32 cellular contexts compared by ENCODE assay signal in the genomic region with DNA sequence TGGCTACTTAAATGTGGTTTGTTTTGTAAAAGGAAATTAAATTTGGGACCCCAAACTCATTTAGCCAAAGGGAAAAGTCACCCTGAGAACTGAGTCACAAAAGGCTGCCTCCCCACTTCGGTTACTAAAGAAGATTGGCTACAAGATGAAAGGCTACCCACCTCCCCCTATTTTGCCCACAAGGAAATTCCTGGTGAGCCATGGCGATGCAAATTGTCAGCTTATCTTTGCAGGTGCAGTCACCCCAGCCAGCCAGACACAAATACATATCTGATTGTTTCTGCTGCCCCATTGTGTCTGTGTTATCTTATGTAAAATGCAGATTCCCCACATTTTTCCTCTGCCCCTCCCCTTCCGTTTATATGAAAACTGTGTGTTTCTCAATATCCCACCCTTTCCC. TPM values are rescaled to one million over a fixed set of nuclear protein-coding genes. Genes with fewer than 3 reads are reported as not detected.
"Had no signal": no experiment of that assay in that cellular context is flagged by ENCODE, and none has a peak within 500 bp of the region (broad histone marks: within the 10 kb centered on the region; RNA-seq: fewer than 3 reads in every experiment).

No MANE protein-coding gene starts in this region.

- H3K36me3 ChIP-seq: brain microvascular endothelial cell, esophagus squamous epithelium, gastroesophageal sphincter had no signal

- H3K27me3 ChIP-seq: brain microvascular endothelial cell had no signal

- H3K4me3 ChIP-seq: esophagus squamous epithelium, gastroesophageal sphincter had no signal

- H3K4me1 ChIP-seq: esophagus squamous epithelium, gastroesophageal sphincter had no signal

- DNase-seq: activated CD4-positive, alpha-beta memory T cell treated with anti-CD3 and anti-CD28 coated beads for 36 hours; activated CD4-positive, alpha-beta T cell treated with anti-CD3 and anti-CD28 coated beads for 36 hours; activated CD4-positive, alpha-beta T cell treated with anti-CD3 and anti-CD28 coated beads, Interleukin-2, amount 10 ng/mL, durations not matched to agents 24 days and 14 days; activated CD4-positive, CD25-positive, alpha-beta regulatory T cell; activated CD4-positive, CD25-positive, alpha-beta regulatory T cell treated with anti-CD3 and anti-CD28 coated beads, Interleukin-2, amount 50 U/mL, for 72 hours; activated CD8-positive, alpha-beta T cell treated with anti-CD3 and anti-CD28 coated beads, Interleukin-2, amount 10 ng/mL, durations not matched to agents 7 days and 5 days; activated effector memory CD4-positive, alpha-beta T cell treated with Interleukin-2 at 50 U/mL for 16 hours; activated gamma-delta T cell treated with Interleukin-2 at 50 U/mL for 16 hours; activated naive CD4-positive, alpha-beta T cell treated with anti-CD3 and anti-CD28 coated beads, Interleukin-2, amount 50 U/mL, for 16 hours; activated naive CD4-positive, alpha-beta T cell treated with Interleukin-2 at 50 U/mL for 16 hours; activated T-cell treated with anti-CD3 and anti-CD28 coated beads, Interleukin-2, amount 50 U/mL, for 4 hours; amniotic stem cell; anterior cingulate cortex; brain microvascular endothelial cell; cortex of kidney; dermis blood vessel endothelial cell; effector CD4-positive, alpha-beta T cell; effector memory CD8-positive, alpha-beta T cell; erythroblast; esophagus squamous epithelium; foreskin melanocyte; T-helper 2 cell had no signal

- ATAC-seq: activated CD4-positive, alpha-beta T cell treated with anti-CD3 and anti-CD28 coated beads for 36 hours; activated CD8-positive, alpha-beta T cell treated with anti-CD3 and anti-CD28 coated beads, Interleukin-2, amount 10 ng/mL, durations not matched to agents 7 days and 5 days; activated T-cell treated with anti-CD3 and anti-CD28 coated beads, Interleukin-2, amount 50 U/mL, for 4 hours; activated T-helper 17 cell treated with anti-CD3 and anti-CD28 coated beads, Interleukin-2, amount 50 U/mL, for 72 hours; effector memory CD8-positive, alpha-beta T cell; gastroesophageal sphincter had no signal

- H3K27ac ChIP-seq: brain microvascular endothelial cell, esophagus squamous epithelium, gastroesophageal sphincter had no signal

RNA-seq across cellular contexts. Expression of a gene that starts 8.9 kb away (rescaled TPM):
- total RNA-seq: activated CD4-positive, alpha-beta memory T cell treated with anti-CD3 and anti-CD28 coated beads for 36 hours; activated CD4-positive, alpha-beta T cell treated with anti-CD3 and anti-CD28 coated beads for 36 hours; activated CD4-positive, alpha-beta T cell treated with anti-CD3 and anti-CD28 coated beads, Interleukin-2, amount 10 ng/mL, durations not matched to agents 24 days and 14 days; activated CD8-positive, alpha-beta T cell treated with anti-CD3 and anti-CD28 coated beads, Interleukin-2, amount 10 ng/mL, durations not matched to agents 7 days and 5 days; activated T-cell treated with anti-CD3 and anti-CD28 coated beads, Interleukin-2, amount 50 U/mL, for 4 hours; activated T-helper 17 cell treated with anti-CD3 and anti-CD28 coated beads, Interleukin-2, amount 50 U/mL, for 72 hours; bronchial epithelial cell; cardiac septum; chondrocyte; dermis blood vessel endothelial cell; esophagus squamous epithelium; fibroblast of lung; fibroblast of villous mesenchyme; gastroesophageal sphincter; T-helper 1 cell treated with Interleukin-12 subunit alpha and Interleukin-12 subunit beta and Interleukin-4 antibody, amounts not matched to agents 30 ng/mL and 1 ng/mL, for 36 hours had no signal
- polyA plus RNA-seq: adipose tissue, fibroblast of lung had no signal

RNA-seq across cellular contexts. Expression of a gene that starts 24.5 kb away (rescaled TPM):
- total RNA-seq: activated CD4-positive, alpha-beta memory T cell treated with anti-CD3 and anti-CD28 coated beads for 36 hours; activated CD4-positive, alpha-beta T cell treated with anti-CD3 and anti-CD28 coated beads for 36 hours; activated CD4-positive, alpha-beta T cell treated with anti-CD3 and anti-CD28 coated beads, Interleukin-2, amount 10 ng/mL, durations not matched to agents 24 days and 14 days; activated CD8-positive, alpha-beta T cell treated with anti-CD3 and anti-CD28 coated beads, Interleukin-2, amount 10 ng/mL, durations not matched to agents 7 days and 5 days; activated T-cell treated with anti-CD3 and anti-CD28 coated beads, Interleukin-2, amount 50 U/mL, for 4 hours; activated T-helper 17 cell treated with anti-CD3 and anti-CD28 coated beads, Interleukin-2, amount 50 U/mL, for 72 hours; astrocyte; bronchial epithelial cell; cardiac septum; dermis blood vessel endothelial cell; esophagus squamous epithelium; fibroblast of lung; fibroblast of villous mesenchyme; gastroesophageal sphincter; T-helper 1 cell treated with Interleukin-12 subunit alpha and Interleukin-12 subunit beta and Interleukin-4 antibody, amounts not matched to agents 30 ng/mL and 1 ng/mL, for 36 hours had no signal
- polyA plus RNA-seq: adipose tissue, fibroblast of lung had no signal

RNA-seq across cellular contexts. Expression of a gene that starts 49.2 kb away (rescaled TPM):
- total RNA-seq: activated CD4-positive, alpha-beta memory T cell treated with anti-CD3 and anti-CD28 coated beads for 36 hours; activated CD4-positive, alpha-beta T cell treated with anti-CD3 and anti-CD28 coated beads for 36 hours; activated CD4-positive, alpha-beta T cell treated with anti-CD3 and anti-CD28 coated beads, Interleukin-2, amount 10 ng/mL, durations not matched to agents 24 days and 14 days; activated CD8-positive, alpha-beta T cell treated with anti-CD3 and anti-CD28 coated beads, Interleukin-2, amount 10 ng/mL, durations not matched to agents 7 days and 5 days; activated T-cell treated with anti-CD3 and anti-CD28 coated beads, Interleukin-2, amount 50 U/mL, for 4 hours; activated T-helper 17 cell treated with anti-CD3 and anti-CD28 coated beads, Interleukin-2, amount 50 U/mL, for 72 hours; astrocyte; bronchial epithelial cell; cardiac septum; dermis blood vessel endothelial cell; esophagus squamous epithelium; fibroblast of lung; fibroblast of villous mesenchyme; gastroesophageal sphincter; T-helper 1 cell treated with Interleukin-12 subunit alpha and Interleukin-12 subunit beta and Interleukin-4 antibody, amounts not matched to agents 30 ng/mL and 1 ng/mL, for 36 hours had no signal
- polyA plus RNA-seq: adipose tissue, fibroblast of lung had no signal
